ENCODE assay signal across 9 cellular contexts in the genomic region with DNA sequence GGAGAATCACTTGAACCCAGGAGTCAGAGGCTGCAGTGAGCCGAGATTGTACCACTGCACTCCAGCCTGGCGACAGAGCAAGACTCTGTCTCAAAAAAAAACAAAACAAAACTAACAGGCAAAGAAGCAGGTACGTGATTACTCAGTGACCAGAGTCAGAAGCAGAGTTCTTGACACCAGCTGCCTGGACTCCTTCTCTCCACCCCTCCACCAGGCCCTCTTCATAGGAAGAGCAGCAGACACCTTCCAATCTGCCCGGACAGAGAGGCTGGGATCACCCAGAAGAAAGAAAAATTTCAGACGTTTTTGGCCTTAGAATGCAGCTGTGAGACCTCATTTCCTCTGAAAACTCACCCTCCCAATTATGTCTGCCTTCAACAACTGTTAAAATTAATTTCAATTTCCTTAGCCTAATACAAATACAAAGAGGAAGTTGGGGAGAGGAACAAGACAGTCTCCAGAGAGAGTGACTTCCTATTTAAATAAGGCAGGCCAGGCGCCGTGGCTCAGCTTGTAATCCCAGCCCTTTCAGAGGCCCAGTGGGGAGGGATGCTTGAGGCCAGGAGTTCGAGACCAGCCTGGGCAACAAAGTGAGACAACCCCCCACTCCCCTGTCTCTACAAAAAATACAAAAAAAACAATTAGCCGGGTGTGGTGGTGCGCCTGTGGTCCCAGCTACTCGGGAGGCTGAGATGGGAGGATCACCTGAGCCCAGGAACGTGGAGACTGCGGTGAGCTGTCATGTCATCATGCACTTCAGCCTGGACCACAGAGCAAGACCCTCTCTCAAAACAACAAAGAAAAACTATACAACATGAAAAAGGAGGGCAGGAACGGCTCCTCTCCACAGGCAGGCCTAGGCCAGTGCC. TPM values are rescaled to one million over a fixed set of nuclear protein-coding genes. Genes with fewer than 3 reads are reported as not detected.
DNase-seq lines count a peak whose midpoint lies in the region; FAIRE-seq and TF ChIP-seq lines count a peak whose summit lies in the region.
"Had no signal": no experiment of that assay in that cellular context is flagged by ENCODE, and none has a peak within 500 bp of the region (broad histone marks: within the 10 kb centered on the region; RNA-seq: fewer than 3 reads in every experiment).

No MANE protein-coding gene starts in this region.

- peaks cover 0 to 16% of the 10 kb centered on the region in 2 donors for H3K36me3 ChIP-seq in kidney (ENCODE audit: control insufficient read depth in 1 of 2, insufficient read depth in 2 of 2, low read length in 2 of 2)

- H3K27ac Mint-ChIP-seq in Calu3 (ENCODE audit: unreplicated experiment) = peak overlapping the region; percentile 42
- peak overlapping the region; percentile 87 to 96 (median 95) for H3K27ac Mint-ChIP-seq in IgD-negative memory B cell
- H3K27ac Mint-ChIP-seq in activated naive CD8-positive, alpha-beta T cell = peak overlapping the region; percentile 68

- CTCF ChIA-PET in Calu3 (lab: Charles Lee) = no interaction called here

- H3K9ac ChIP-seq in kidney (ENCODE audit: low read length in 2 of 2) = peak overlapping the region; percentile 82 to 92

- peak overlapping the region; percentile 83 to 84 for H3K4me3 ChIP-seq in kidney (ENCODE audit: low read length in 2 of 2)

- no peaks in the 10 kb centered on the region for H3K4me1 Mint-ChIP-seq in Calu3 (ENCODE audit: low read depth, unreplicated experiment)
- H3K4me1 Mint-ChIP-seq in IgD-negative memory B cell = peaks cover 16 to 43% (median 23%) of the 10 kb centered on the region in 3 donors
- peaks cover 39% of the 10 kb centered on the region for H3K4me1 Mint-ChIP-seq in activated naive CD8-positive, alpha-beta T cell (ENCODE audit: low read depth)

- TSS peak; percentile 60 for BruUV-seq in Calu3 (replicated peaks; lab: Mats Ljungman, UMichigan)

- H3K4me3 Mint-ChIP-seq in Calu3 (ENCODE audit: low read depth, unreplicated experiment) (peak overlapping the region; percentile 71), IgD-negative memory B cell (peak overlapping the region; percentile 85 to 96 (median 90))
- peak overlapping the region; percentile 90 for H3K4me3 Mint-ChIP-seq in activated naive CD8-positive, alpha-beta T cell

- H3K9me3 ChIP-seq in kidney (ENCODE audit: control insufficient read depth in 1 of 2, low read length in 2 of 2) = no peaks in the 10 kb centered on the region

- H3K4me1 ChIP-seq in kidney (ENCODE audit: control insufficient read depth in 1 of 2, insufficient read depth in 1 of 2, low read depth in 1 of 2, low read length in 2 of 2) = peaks cover 38 to 44% of the 10 kb centered on the region in 2 donors

- H3K27me3 Mint-ChIP-seq in Calu3 (ENCODE audit: unreplicated experiment) (no peaks in the 10 kb centered on the region), IgD-negative memory B cell (no peaks in the 10 kb centered on the region)
- no peaks in the 10 kb centered on the region for H3K27me3 Mint-ChIP-seq in activated naive CD8-positive, alpha-beta T cell

- TF ChIP-seq CTCF in Calu3 (IDR thresholded peaks at IDR 0.05; ENCODE audit: unreplicated experiment) (no peak), kidney (IDR thresholded peaks at IDR 0.05; ENCODE audit: borderline replicate concordance, extremely low read depth, insufficient read depth) (no peak)

- H3K36me3 Mint-ChIP-seq in Calu3 (ENCODE audit: insufficient read depth, unreplicated experiment) = peaks cover 16% of the 10 kb centered on the region
- H3K36me3 Mint-ChIP-seq in IgD-negative memory B cell = peaks cover 2% of the 10 kb centered on the region
- H3K36me3 Mint-ChIP-seq in activated naive CD8-positive, alpha-beta T cell = no peaks in the 10 kb centered on the region

- DNase-seq in Calu3 (no peak), kidney (peak; percentile 72), substantia nigra (lab: John Stamatoyannopoulos, UW) (no peak), urothelium cell line (ENCODE audit: low spot score) (no peak), LoVo (ENCODE audit: low spot score) (no peak), activated gamma-delta T cell treated with Interleukin-2 at 50 U/mL for 16 hours (no peak)

- intact Hi-C loops in Calu3 (cut with micrococcal nuclease; ENCODE audit: unreplicated experiment) = no loop called here
- intact Hi-C loops in kidney (cut with DNase I) = no loop called here

- no peak for FAIRE-seq in kidney (lab: Jason Lieb, UNC)
- no peak for FAIRE-seq in urothelium cell line (lab: Jason Lieb, UNC)
- FAIRE-seq: islet of Langerhans had no signal

- peak overlapping the region; percentile 83 to 84 for H3K27ac ChIP-seq in kidney (ENCODE audit: low read depth in 2 of 2, low read length in 2 of 2)
- peak overlapping the region; percentile 49 for H3K27ac ChIP-seq in substantia nigra (ENCODE audit: low read depth, low read length, poor library complexity, severe bottlenecking)

- H3K9me3 Mint-ChIP-seq in Calu3 (ENCODE audit: low read depth, unreplicated experiment) (no peaks in the 10 kb centered on the region), IgD-negative memory B cell (no peaks in the 10 kb centered on the region)
- H3K9me3 Mint-ChIP-seq in activated naive CD8-positive, alpha-beta T cell (ENCODE audit: low read depth) = no peaks in the 10 kb centered on the region

RNA-seq across cellular contexts. Expression of gene SLC66A2, which starts 1.6 kb away (rescaled TPM):
- total RNA-seq in Calu3 (2022) (19.5 and 23.4 TPM in 2 replicates), kidney (45.5 TPM)
- polyA plus RNA-seq in IgD-negative memory B cell (30.3 TPM), kidney (ENCODE audit: insufficient read depth, low read depth, low replicate concordance) (41.9 TPM)

RNA-seq across cellular contexts. Expression of gene HSBP1L1, which starts 14.6 kb away (rescaled TPM):
- total RNA-seq in Calu3 (2022) (17.9 and 18.8 TPM in 2 replicates), kidney (26.0 TPM)
- polyA plus RNA-seq in IgD-negative memory B cell (10.9 TPM), kidney (ENCODE audit: insufficient read depth, low read depth, low replicate concordance) (43.6 TPM)

RNA-seq across cellular contexts. Expression of gene TXNL4A, which starts 38.6 kb away (rescaled TPM):
- total RNA-seq in Calu3 (2022) (64.1 and 75.9 TPM in 2 replicates), kidney (76.7 TPM)
- polyA plus RNA-seq in IgD-negative memory B cell (222 TPM), kidney (ENCODE audit: insufficient read depth, low read depth, low replicate concordance) (178 TPM)

Comparison
In these comparisons a context has a peak if more than half of its experiments do, and no peak if none do; other contexts are left out.
1. H3K27ac Mint-ChIP-seq: peak in every context shown above with its lines; median percentile 95 in IgD-negative memory B cell; 68 in activated naive CD8-positive, alpha-beta T cell; 42 in Calu3.